1 cellular context compared by ENCODE assay signal in the genomic region with DNA sequence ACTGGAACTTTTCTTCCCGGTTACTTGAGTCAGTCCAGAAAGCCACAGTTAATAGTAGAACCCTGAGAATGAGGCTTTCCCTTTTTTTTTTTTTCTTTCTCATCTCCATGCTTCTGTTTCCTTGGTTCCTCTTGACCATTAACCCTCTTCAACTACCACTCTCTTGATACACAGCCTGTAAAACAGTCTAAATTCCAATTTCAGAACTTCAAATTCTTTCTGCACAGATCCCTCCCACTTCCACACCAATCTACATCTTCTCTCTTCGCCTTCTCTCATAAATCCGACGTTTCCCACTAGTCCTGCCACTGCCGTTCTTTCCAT.
TF ChIP-seq lines count a peak whose summit lies in the region.

No MANE protein-coding gene starts in this region.

TF ChIP-seq in GM12878, 131 proteins besides CTCF, POLR2A, EP300 and RAD21 (continued from another document):
- TF ChIP-seq, protein P1, sequence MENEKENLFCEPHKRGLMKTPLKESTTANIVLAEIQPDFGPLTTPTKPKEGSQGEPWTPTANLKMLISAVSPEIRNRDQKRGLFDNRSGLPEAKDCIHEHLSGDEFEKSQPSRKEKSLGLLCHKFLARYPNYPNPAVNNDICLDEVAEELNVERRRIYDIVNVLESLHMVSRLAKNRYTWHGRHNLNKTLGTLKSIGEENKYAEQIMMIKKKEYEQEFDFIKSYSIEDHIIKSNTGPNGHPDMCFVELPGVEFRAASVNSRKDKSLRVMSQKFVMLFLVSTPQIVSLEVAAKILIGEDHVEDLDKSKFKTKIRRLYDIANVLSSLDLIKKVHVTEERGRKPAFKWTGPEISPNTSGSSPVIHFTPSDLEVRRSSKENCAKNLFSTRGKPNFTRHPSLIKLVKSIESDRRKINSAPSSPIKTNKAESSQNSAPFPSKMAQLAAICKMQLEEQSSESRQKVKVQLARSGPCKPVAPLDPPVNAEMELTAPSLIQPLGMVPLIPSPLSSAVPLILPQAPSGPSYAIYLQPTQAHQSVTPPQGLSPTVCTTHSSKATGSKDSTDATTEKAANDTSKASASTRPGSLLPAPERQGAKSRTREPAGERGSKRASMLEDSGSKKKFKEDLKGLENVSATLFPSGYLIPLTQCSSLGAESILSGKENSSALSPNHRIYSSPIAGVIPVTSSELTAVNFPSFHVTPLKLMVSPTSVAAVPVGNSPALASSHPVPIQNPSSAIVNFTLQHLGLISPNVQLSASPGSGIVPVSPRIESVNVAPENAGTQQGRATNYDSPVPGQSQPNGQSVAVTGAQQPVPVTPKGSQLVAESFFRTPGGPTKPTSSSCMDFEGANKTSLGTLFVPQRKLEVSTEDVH (IDR thresholded peaks at IDR 0.05; ENCODE audit: low read depth, partially characterized antibody), result no peak
- TF ChIP-seq SMC3 (IDR thresholded peaks at IDR 0.05; ENCODE audit: borderline replicate concordance, low read length) (no peak), PAX5 (IDR thresholded peaks at IDR 0.05; ENCODE audit: borderline replicate concordance, low read depth, low read length) (no peak), MYC (IDR thresholded peaks at IDR 0.05; ENCODE audit: insufficient read depth, insufficient read length, insufficient replicate concordance, low read length, severe bottlenecking) (no peak), FOXK2 (IDR thresholded peaks at IDR 0.05) (no peak), CEBPB (IDR thresholded peaks at IDR 0.05; ENCODE audit: borderline replicate concordance in 1 of 2, low read depth in 2 of 2, low read length in 2 of 2) (no peak), SIX5 (IDR thresholded peaks at IDR 0.05; ENCODE audit: low read depth, low read length, severe bottlenecking) (no peak), IKZF1 (conservative IDR thresholded peaks at IDR 0.05) (0 out of 2 replicates have a peak, but pooled peaks have one; percentile 2), IKZF2 (IDR thresholded peaks at IDR 0.05) (0 out of 4 replicates have a peak, but pooled peaks of 1 of the 2 experiments have one; percentile 11), YBX1 (IDR thresholded peaks at IDR 0.05) (0 out of 2 replicates have a peak, but pooled peaks have one; percentile 54), BMI1 (IDR thresholded peaks at IDR 0.05; ENCODE audit: borderline replicate concordance) (no peak)
- TF ChIP-seq, protein P2, sequence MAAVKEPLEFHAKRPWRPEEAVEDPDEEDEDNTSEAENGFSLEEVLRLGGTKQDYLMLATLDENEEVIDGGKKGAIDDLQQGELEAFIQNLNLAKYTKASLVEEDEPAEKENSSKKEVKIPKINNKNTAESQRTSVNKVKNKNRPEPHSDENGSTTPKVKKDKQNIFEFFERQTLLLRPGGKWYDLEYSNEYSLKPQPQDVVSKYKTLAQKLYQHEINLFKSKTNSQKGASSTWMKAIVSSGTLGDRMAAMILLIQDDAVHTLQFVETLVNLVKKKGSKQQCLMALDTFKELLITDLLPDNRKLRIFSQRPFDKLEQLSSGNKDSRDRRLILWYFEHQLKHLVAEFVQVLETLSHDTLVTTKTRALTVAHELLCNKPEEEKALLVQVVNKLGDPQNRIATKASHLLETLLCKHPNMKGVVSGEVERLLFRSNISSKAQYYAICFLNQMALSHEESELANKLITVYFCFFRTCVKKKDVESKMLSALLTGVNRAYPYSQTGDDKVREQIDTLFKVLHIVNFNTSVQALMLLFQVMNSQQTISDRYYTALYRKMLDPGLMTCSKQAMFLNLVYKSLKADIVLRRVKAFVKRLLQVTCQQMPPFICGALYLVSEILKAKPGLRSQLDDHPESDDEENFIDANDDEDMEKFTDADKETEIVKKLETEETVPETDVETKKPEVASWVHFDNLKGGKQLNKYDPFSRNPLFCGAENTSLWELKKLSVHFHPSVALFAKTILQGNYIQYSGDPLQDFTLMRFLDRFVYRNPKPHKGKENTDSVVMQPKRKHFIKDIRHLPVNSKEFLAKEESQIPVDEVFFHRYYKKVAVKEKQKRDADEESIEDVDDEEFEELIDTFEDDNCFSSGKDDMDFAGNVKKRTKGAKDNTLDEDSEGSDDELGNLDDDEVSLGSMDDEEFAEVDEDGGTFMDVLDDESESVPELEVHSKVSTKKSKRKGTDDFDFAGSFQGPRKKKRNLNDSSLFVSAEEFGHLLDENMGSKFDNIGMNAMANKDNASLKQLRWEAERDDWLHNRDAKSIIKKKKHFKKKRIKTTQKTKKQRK (IDR thresholded peaks at IDR 0.05; ENCODE audit: low read depth, low read length), result no peak
- TF ChIP-seq, protein P3, sequence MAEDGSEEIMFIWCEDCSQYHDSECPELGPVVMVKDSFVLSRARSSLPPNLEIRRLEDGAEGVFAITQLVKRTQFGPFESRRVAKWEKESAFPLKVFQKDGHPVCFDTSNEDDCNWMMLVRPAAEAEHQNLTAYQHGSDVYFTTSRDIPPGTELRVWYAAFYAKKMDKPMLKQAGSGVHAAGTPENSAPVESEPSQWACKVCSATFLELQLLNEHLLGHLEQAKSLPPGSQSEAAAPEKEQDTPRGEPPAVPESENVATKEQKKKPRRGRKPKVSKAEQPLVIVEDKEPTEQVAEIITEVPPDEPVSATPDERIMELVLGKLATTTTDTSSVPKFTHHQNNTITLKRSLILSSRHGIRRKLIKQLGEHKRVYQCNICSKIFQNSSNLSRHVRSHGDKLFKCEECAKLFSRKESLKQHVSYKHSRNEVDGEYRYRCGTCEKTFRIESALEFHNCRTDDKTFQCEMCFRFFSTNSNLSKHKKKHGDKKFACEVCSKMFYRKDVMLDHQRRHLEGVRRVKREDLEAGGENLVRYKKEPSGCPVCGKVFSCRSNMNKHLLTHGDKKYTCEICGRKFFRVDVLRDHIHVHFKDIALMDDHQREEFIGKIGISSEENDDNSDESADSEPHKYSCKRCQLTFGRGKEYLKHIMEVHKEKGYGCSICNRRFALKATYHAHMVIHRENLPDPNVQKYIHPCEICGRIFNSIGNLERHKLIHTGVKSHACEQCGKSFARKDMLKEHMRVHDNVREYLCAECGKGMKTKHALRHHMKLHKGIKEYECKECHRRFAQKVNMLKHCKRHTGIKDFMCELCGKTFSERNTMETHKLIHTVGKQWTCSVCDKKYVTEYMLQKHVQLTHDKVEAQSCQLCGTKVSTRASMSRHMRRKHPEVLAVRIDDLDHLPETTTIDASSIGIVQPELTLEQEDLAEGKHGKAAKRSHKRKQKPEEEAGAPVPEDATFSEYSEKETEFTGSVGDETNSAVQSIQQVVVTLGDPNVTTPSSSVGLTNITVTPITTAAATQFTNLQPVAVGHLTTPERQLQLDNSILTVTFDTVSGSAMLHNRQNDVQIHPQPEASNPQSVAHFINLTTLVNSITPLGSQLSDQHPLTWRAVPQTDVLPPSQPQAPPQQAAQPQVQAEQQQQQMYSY (CRISPR knock-in tag; IDR thresholded peaks at IDR 0.05), result no peak
